ENCODE assay signal across 14 cellular contexts in genomic region chr4:153589703-153590595, GRCh38.
"Had no signal": no experiment of that assay in that cellular context is flagged by ENCODE, and none has a peak within 500 bp of the region (broad histone marks: within the 10 kb centered on the region; RNA-seq: fewer than 3 reads in every experiment).

No MANE protein-coding gene starts in this region.

- ATAC-seq: activated CD8-positive, alpha-beta memory T cell treated with anti-CD3 and anti-CD28 coated beads, Interleukin-2, amount 10 ng/mL, durations not matched to agents 7 days and 5 days had no signal

- H3K4me3 Mint-ChIP-seq: activated B cell treated with CpG ODN at 0.5 μM for 24 hours; activated CD8-positive, alpha-beta memory T cell treated with anti-CD3 and anti-CD28 coated beads, Interleukin-2, amount 10 ng/mL, durations not matched to agents 7 days and 5 days; immature natural killer cell; nephron; type B pancreatic cell had no signal

- DNase-seq: activated B cell treated with CpG ODN at 0.5 μM for 24 hours; activated CD8-positive, alpha-beta memory T cell treated with anti-CD3 and anti-CD28 coated beads, Interleukin-2, amount 10 ng/mL, durations not matched to agents 7 days and 5 days; activated gamma-delta T cell treated with Interleukin-2 at 50 U/mL for 16 hours; activated T-cell treated with anti-CD3 and anti-CD28 coated beads, Interleukin-2, amount 50 U/mL, for 1 hour; esophagus squamous epithelium; head of caudate nucleus; immature natural killer cell; nucleus accumbens; posterior cingulate gyrus; stimulated activated CD4-positive, alpha-beta T cell treated with anti-CD3 and anti-CD28 coated beads, Interleukin-4, amount 100 ng/mL, for 1 hour; stimulated activated naive CD4-positive, alpha-beta T cell treated with Interleukin-2 at 50 U/mL for 16 hours; T-helper 2 cell had no signal

- H3K9me3 Mint-ChIP-seq: activated B cell treated with CpG ODN at 0.5 μM for 24 hours, immature natural killer cell, nephron, type B pancreatic cell had no signal

- H3K27ac Mint-ChIP-seq: activated B cell treated with CpG ODN at 0.5 μM for 24 hours; activated CD8-positive, alpha-beta memory T cell treated with anti-CD3 and anti-CD28 coated beads, Interleukin-2, amount 10 ng/mL, durations not matched to agents 7 days and 5 days; nephron; type B pancreatic cell had no signal

- H3K4me1 Mint-ChIP-seq: activated CD8-positive, alpha-beta memory T cell treated with anti-CD3 and anti-CD28 coated beads, Interleukin-2, amount 10 ng/mL, durations not matched to agents 7 days and 5 days had no signal

- H3K27me3 Mint-ChIP-seq: activated B cell treated with CpG ODN at 0.5 μM for 24 hours; activated CD8-positive, alpha-beta memory T cell treated with anti-CD3 and anti-CD28 coated beads, Interleukin-2, amount 10 ng/mL, durations not matched to agents 7 days and 5 days; type B pancreatic cell had no signal
